ENCODE assay signal across 7 cellular contexts in the genomic region with DNA sequence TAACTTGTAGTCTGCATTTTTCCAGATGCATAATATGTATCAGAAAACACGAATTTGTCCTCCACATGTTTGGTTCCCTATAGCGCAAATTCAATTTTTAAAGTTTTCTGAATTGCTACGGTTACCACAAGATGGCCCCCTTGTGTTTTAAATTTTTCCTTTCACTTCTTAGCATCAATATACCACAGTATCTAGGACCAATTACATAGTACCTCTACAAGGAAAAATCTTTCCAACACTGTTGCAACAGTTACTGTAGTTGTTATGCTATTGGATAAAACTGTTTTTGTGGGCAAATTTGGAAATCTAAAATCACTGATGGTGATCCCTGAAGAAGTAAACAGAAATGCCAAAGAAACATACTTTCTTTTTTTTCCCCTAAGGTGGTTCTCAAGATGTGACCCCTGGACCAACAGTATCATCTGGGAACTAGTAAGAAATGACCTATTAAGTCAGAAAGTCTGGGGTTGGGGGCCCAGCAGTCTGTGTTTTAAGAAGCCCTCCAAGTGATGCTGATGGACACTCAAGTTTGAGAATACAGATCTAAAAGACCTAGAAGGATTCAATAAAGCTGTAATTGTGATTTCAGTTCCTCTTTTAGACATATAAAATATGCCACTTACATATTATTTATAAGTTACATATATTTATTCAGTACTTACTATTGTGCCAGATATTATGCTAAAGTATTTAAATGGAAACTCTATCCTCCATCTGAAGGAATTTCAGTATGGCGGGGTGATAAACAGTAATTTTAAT. TPM values are rescaled to one million over a fixed set of nuclear protein-coding genes. Genes with fewer than 3 reads are reported as not detected.
A peak's percentile ranks its signal among the peaks of the same experiment; 100 is the strongest.
DNase-seq lines count a peak whose midpoint lies in the region; ATAC-seq and TF ChIP-seq lines count a peak whose summit lies in the region.

No MANE protein-coding gene starts in this region.

- H3K36me3 ChIP-seq in ES-I3 (ENCODE audit: insufficient read depth, low read length) (peaks cover 10% of the 10 kb centered on the region), thoracic aorta (no peaks in the 10 kb centered on the region)

- H3K27me3 ChIP-seq in foreskin keratinocyte (no peaks in the 10 kb centered on the region), thoracic aorta (replicated peaks; ENCODE audit: insufficient read depth) (no peaks in the 10 kb centered on the region)

- H3K27ac ChIP-seq in foreskin keratinocyte (no peak overlapping the region), thoracic aorta (no peak overlapping the region)

- H3K9me3 ChIP-seq in ES-I3 (ENCODE audit: control insufficient read depth, insufficient read depth, low read length) (no peaks in the 10 kb centered on the region), thoracic aorta (no peaks in the 10 kb centered on the region)

- no peak overlapping the region for H3K4me3 ChIP-seq in thoracic aorta

- peak overlapping the region; percentile 7; the same call in 1 of the 2 replicates for H3K9ac ChIP-seq in ES-I3 (ENCODE audit: low read depth, low read length)

- DNase-seq in HuH-7 (ENCODE audit: low spot score) (peak; percentile 12), SIG-M5 treated with dmso at 0.1 percent for 504 hours (lab: John Stamatoyannopoulos, UW; ENCODE audit: unreplicated experiment) (peak; percentile 47), foreskin keratinocyte (peak in 1 of 2 donors; percentile 20), thoracic aorta (ENCODE audit: low spot score) (no peak)
- no peak for DNase-seq in effector CD8-positive, alpha-beta T cell (lab: John Stamatoyannopoulos, UW)

- peaks cover 12% of the 10 kb centered on the region for H3K4me1 ChIP-seq in ES-I3 (ENCODE audit: insufficient read depth, low read length)
- H3K4me1 ChIP-seq in foreskin keratinocyte = peaks cover 5% of the 10 kb centered on the region
- peaks cover 4 to 16% of the 10 kb centered on the region in 2 donors for H3K4me1 ChIP-seq in thoracic aorta (ENCODE audit: control insufficient read depth in 1 of 2, low read depth in 2 of 2)

- ATAC-seq in foreskin keratinocyte (no peak), thoracic aorta (ENCODE audit: insufficient number of reproducible peaks, low FRiP score, low read depth) (no peak), GM21528 (IDR thresholded peaks at IDR 0.05; ENCODE audit: low FRiP score, unreplicated experiment) (no peak)

- TF ChIP-seq CTCF in foreskin keratinocyte (conservative IDR thresholded peaks at IDR 0.05) (peak; percentile 70), thoracic aorta (IDR thresholded peaks at IDR 0.05) (peak; percentile 48)

RNA-seq across cellular contexts. Expression of gene ZGRF1, which starts 3.1 kb away (rescaled TPM):
- total RNA-seq in foreskin keratinocyte (12.0 and 13.0 TPM in 2 replicates), thoracic aorta (1 to 10 TPM; 4.3 to 9.9 TPM)
- 2.6 and 3.7 TPM in 2 replicates for polyA plus RNA-seq in foreskin keratinocyte

RNA-seq across cellular contexts. Expression of gene LARP7, which starts 3.3 kb away (rescaled TPM):
- 38.7 and 39.0 TPM in 2 replicates for total RNA-seq in foreskin keratinocyte
- polyA plus RNA-seq in foreskin keratinocyte = 26.2 and 31.0 TPM in 2 replicates
- 10 to 100 TPM; 54.2 to 57.6 TPM for total RNA-seq in thoracic aorta

Comparison
In these comparisons a context has a peak if more than half of its experiments do, and no peak if none do; other contexts are left out.
1. DNase-seq: peak in HuH-7 (single experiment) and SIG-M5 treated with dmso at 0.1 percent for 504 hours (single experiment); none in thoracic aorta (single experiment) and effector CD8-positive, alpha-beta T cell (single experiment).